11 cellular contexts compared by ENCODE assay signal in the genomic region with DNA sequence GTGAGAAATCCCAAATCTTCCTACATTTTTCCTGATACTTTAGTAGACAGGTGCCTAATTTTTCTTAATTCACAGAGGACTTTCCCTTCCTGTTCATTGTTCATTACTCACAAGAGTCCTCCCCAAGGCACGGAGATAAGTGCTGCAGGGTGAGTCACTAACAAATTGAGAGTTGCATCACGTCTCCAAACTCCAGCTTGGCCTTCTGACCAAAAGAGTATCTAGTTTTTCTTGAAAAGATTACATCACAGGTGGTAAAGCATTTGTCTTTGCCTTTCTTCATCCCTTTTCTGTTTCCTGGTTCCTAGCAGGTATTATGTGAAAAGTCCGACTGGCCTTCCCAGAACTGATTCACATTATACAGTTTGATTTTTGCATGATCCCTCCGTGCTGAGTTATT. TPM values are rescaled to one million over a fixed set of nuclear protein-coding genes. Genes with fewer than 3 reads are reported as not detected.
DNase-seq lines count a peak whose midpoint lies in the region; ATAC-seq, FAIRE-seq and TF ChIP-seq lines count a peak whose summit lies in the region.
"Had no signal": no experiment of that assay in that cellular context is flagged by ENCODE, and none has a peak within 500 bp of the region (broad histone marks: within the 10 kb centered on the region; RNA-seq: fewer than 3 reads in every experiment).

No MANE protein-coding gene starts in this region.

- TF ChIP-seq CTCF in right atrium auricular region (IDR thresholded peaks at IDR 0.05) (no peak), fibroblast of mammary gland (conservative IDR thresholded peaks at IDR 0.05; ENCODE audit: control insufficient read depth, insufficient read depth, low read depth, low read length) (no peak)

- H3K36me3 ChIP-seq in right atrium auricular region = no peaks in the 10 kb centered on the region

- H3K4me3 ChIP-seq in right cardiac atrium (ENCODE audit: low read length) (no peak overlapping the region), right atrium auricular region (no peak overlapping the region), fibroblast of mammary gland (ENCODE audit: control insufficient read depth, low read depth, low read length) (no peak overlapping the region)

- H3K27me3 ChIP-seq in right cardiac atrium (ENCODE audit: control insufficient read depth, insufficient read depth) (no peaks in the 10 kb centered on the region), right atrium auricular region (no peaks in the 10 kb centered on the region)

- peak; percentile 47 to 61 for ATAC-seq in right cardiac atrium
- no peak for ATAC-seq in GM18867 (IDR thresholded peaks at IDR 0.05; ENCODE audit: unreplicated experiment)

- WGBS in right cardiac atrium = 59% methylated on average over 4 of the region's 4 CpGs

- H3K27ac ChIP-seq in right cardiac atrium (ENCODE audit: low read length) (no peak overlapping the region), right atrium auricular region (no peak overlapping the region)

- FAIRE-seq in RCC 7860 (lab: Jason Lieb, UNC) = peak; percentile 78
- FAIRE-seq: endometrium had no signal

- DNase-seq in right cardiac atrium = peak in 1 of 3 donors; percentile 16
- DNase-seq in right atrium auricular region (ENCODE audit: low spot score) = no peak
- peak; percentile 62 for DNase-seq in RCC 7860 (ENCODE audit: low spot score)
- peak; percentile 85 for DNase-seq in fibroblast of mammary gland (ENCODE audit: low read depth)
- DNase-seq in ureter (ENCODE audit: low spot score) = peak; percentile 49
- DNase-seq in middle frontal gyrus (ENCODE audit: extremely low spot score, low spot score) = no peak
- DNase-seq in NCI-H1048 (lab: John Stamatoyannopoulos, UW) = no peak
- DNase-seq: naive B cell, NCI-H524 treated with DMSO at 0.1 percent for 48 hours had no signal

- no peaks in the 10 kb centered on the region for H3K9me3 ChIP-seq in right cardiac atrium (ENCODE audit: control insufficient read depth, low read length)
- H3K9me3 ChIP-seq in right atrium auricular region = no peaks in the 10 kb centered on the region

- H3K4me1 ChIP-seq in right cardiac atrium (ENCODE audit: control insufficient read depth, insufficient read depth, low read length) (no peaks in the 10 kb centered on the region), right atrium auricular region (no peaks in the 10 kb centered on the region)

- intact Hi-C loops in right cardiac atrium (cut with DNase I) = no loop called here

RNA-seq across cellular contexts. Expression of a gene that starts 24.9 kb away (rescaled TPM):
- total RNA-seq in right cardiac atrium = 1 to 10 TPM; 1.3 to 3.5 (median 2.0) TPM
- 0.43 TPM for polyA plus RNA-seq in right cardiac atrium
- total RNA-seq in right atrium auricular region = 1 to 10 TPM; 2.1 to 4.4 TPM
- total RNA-seq in ureter = 1.8 TPM

Comparison
In these comparisons a context has a peak if more than half of its experiments do, and no peak if none do; other contexts are left out.
1. DNase-seq: peak in RCC 7860 (single experiment), fibroblast of mammary gland (single experiment) and ureter (single experiment); none in right atrium auricular region (single experiment), middle frontal gyrus (single experiment) and NCI-H1048 (single experiment).